In genomic region chr5:5422819-5423515, GRCh38 we compare ENCODE assay signal across 8 cellular contexts. TPM values are rescaled to one million over a fixed set of nuclear protein-coding genes. Genes with fewer than 3 reads are reported as not detected.
DNase-seq lines count a peak whose midpoint lies in the region; ATAC-seq and TF ChIP-seq lines count a peak whose summit lies in the region.

No MANE protein-coding gene starts in this region.

- no peaks in the 10 kb centered on the region for H3K27me3 ChIP-seq in Panc1 (ENCODE audit: control insufficient read depth, insufficient read depth, low read length)
- no peaks in the 10 kb centered on the region for H3K27me3 ChIP-seq in neuronal stem cell (ENCODE audit: control insufficient read depth in 3 of 3, insufficient read depth in 3 of 3, low read depth in 1 of 3, low read length in 3 of 3)

- no peak overlapping the region for H3K18ac ChIP-seq in neuronal stem cell (ENCODE audit: low read length)

- in situ Hi-C loops in Panc1 (cut with HindIII; ENCODE audit: low pct_unique_long_range_greater_than_20kb, low sequenced_read_pairs), result no loop called here

- H3K27me3 Mint-ChIP-seq in activated naive CD4-positive, alpha-beta T cell treated with anti-CD3 and anti-CD28 coated beads for 36 hours (ENCODE audit: low read depth), result no peaks in the 10 kb centered on the region
- H3K27me3 Mint-ChIP-seq in endothelial cell (ENCODE audit: unreplicated experiment), result peaks cover 8% of the 10 kb centered on the region

- H3K4me1 ChIP-seq in Panc1 (ENCODE audit: control insufficient read depth, insufficient read depth, low read length) (peaks cover 30% of the 10 kb centered on the region), neuronal stem cell (ENCODE audit: control insufficient read depth in 2 of 2, insufficient read depth in 1 of 2, low read depth in 1 of 2, low read length in 2 of 2) (peaks cover 6 to 13% of the 10 kb centered on the region in 2 donors)

- DNase-seq in activated naive CD4-positive, alpha-beta T cell treated with anti-CD3 and anti-CD28 coated beads for 36 hours, result no peak
- DNase-seq in activated naive CD4-positive, alpha-beta T cell treated with anti-CD3 and anti-CD28 coated beads, Interleukin-2, amount 50 U/mL, for 16 hours, result no peak
- no peak for DNase-seq in Panc1 (ENCODE audit: low read depth, low spot score)
- DNase-seq in endothelial cell (ENCODE audit: low spot score), result no peak
- DNase-seq in neuronal stem cell (ENCODE audit: low spot score), result no peak
- no peak for DNase-seq in NCI-H1092 (lab: John Stamatoyannopoulos, UW)
- no peak for DNase-seq in stimulated activated CD4-positive, alpha-beta T cell treated with anti-CD3 and anti-CD28 coated beads, Interleukin-2, amount 100 ng/mL, for 48 hours

- H2BK15ac ChIP-seq in neuronal stem cell (ENCODE audit: low read length), result no peak overlapping the region

- ATAC-seq in HG02798 (IDR thresholded peaks at IDR 0.05; ENCODE audit: poor library complexity, unreplicated experiment) (peak; percentile 15), Panc1 (peak; percentile 32)

- H3K23ac ChIP-seq in neuronal stem cell (ENCODE audit: low read depth, low read length, poor library complexity), result peak overlapping the region; percentile 32

- CTCF ChIA-PET in activated naive CD4-positive, alpha-beta T cell treated with anti-CD3 and anti-CD28 coated beads for 36 hours (lab: Charles Lee), result interaction anchor here (0.5 to 2.2 kb wide), 2 partner anchors 67 to 282 kb away, joined by 3 to 11 read pairs; partner anchors contain the start of gene ADAMTS16
- CTCF ChIA-PET in Panc1 (lab: Charles Lee), result no interaction called here

- H3K9me3 Mint-ChIP-seq in activated naive CD4-positive, alpha-beta T cell treated with anti-CD3 and anti-CD28 coated beads for 36 hours, result no peaks in the 10 kb centered on the region
- H3K9me3 Mint-ChIP-seq in endothelial cell (ENCODE audit: unreplicated experiment), result no peaks in the 10 kb centered on the region

- no peak overlapping the region for H2BK12ac ChIP-seq in neuronal stem cell (ENCODE audit: low read length)

- H2AFZ ChIP-seq in neuronal stem cell (ENCODE audit: low read length), result peak overlapping the region; percentile 86

- peak overlapping the region; percentile 80 for H3K4me2 ChIP-seq in neuronal stem cell (ENCODE audit: insufficient read depth, low read length, poor library complexity, severe bottlenecking)

- WGBS in neuronal stem cell (ENCODE audit: extremely low coverage in 2 of 2, insufficient read length in 2 of 2, insufficient replicate concordance in 1 of 2), 2 donors, result no CpG with 5 or more reads among the region's 58 CpGs

- peaks cover 5% of the 10 kb centered on the region; the same call in 1 of the 2 replicates for H3K9me3 ChIP-seq in Panc1 (ENCODE audit: control insufficient read depth, insufficient read depth, low read depth, low read length)
- peaks cover 0 to 14% of the 10 kb centered on the region in 2 donors for H3K9me3 ChIP-seq in neuronal stem cell (replicated peaks in 1 of 2; ENCODE audit: control insufficient read depth in 2 of 2, insufficient read depth in 1 of 2, low read depth in 1 of 2, low read length in 2 of 2)

- no peak for TF ChIP-seq CTCF in Panc1 (IDR thresholded peaks at IDR 0.05)
- no peak for TF ChIP-seq CTCF in endothelial cell (IDR thresholded peaks at IDR 0.05; ENCODE audit: unreplicated experiment)

- POLR2A ChIA-PET in Panc1 (lab: Charles Lee), result no interaction called here

- H3K4me1 Mint-ChIP-seq in activated naive CD4-positive, alpha-beta T cell treated with anti-CD3 and anti-CD28 coated beads for 36 hours (ENCODE audit: low read depth), result peaks cover 21% of the 10 kb centered on the region
- peaks cover 21% of the 10 kb centered on the region for H3K4me1 Mint-ChIP-seq in endothelial cell (ENCODE audit: unreplicated experiment)

- H2BK120ac ChIP-seq in neuronal stem cell (ENCODE audit: low read depth, low read length), result no peak overlapping the region

- peak overlapping the region; percentile 98 to 99 for H3K4me3 ChIP-seq in Panc1 (ENCODE audit: low read depth in 2 of 2, low read length in 2 of 2)
- H3K4me3 ChIP-seq in neuronal stem cell (ENCODE audit: low read length in 2 of 2), result peak overlapping the region; percentile 81 to 97

- H3K36me3 Mint-ChIP-seq in activated naive CD4-positive, alpha-beta T cell treated with anti-CD3 and anti-CD28 coated beads for 36 hours (ENCODE audit: low read depth), result peaks cover 9% of the 10 kb centered on the region
- H3K36me3 Mint-ChIP-seq in endothelial cell (ENCODE audit: low read depth, unreplicated experiment), result no peaks in the 10 kb centered on the region

- no peak overlapping the region for H2AK5ac ChIP-seq in neuronal stem cell (ENCODE audit: low read depth, low read length)

- H3K14ac ChIP-seq in neuronal stem cell (ENCODE audit: low read length), result peak overlapping the region; percentile 14

- no peak overlapping the region for H4K91ac ChIP-seq in neuronal stem cell (ENCODE audit: low read depth, low read length, poor library complexity)

- peaks cover 4% of the 10 kb centered on the region for H3K36me3 ChIP-seq in Panc1 (ENCODE audit: control insufficient read depth, insufficient read depth, low read length)
- peaks cover 1 to 8% of the 10 kb centered on the region in 2 donors for H3K36me3 ChIP-seq in neuronal stem cell (replicated peaks in 1 of 2; ENCODE audit: control insufficient read depth in 2 of 2, insufficient read depth in 2 of 2, low read length in 2 of 2)

- peak overlapping the region; percentile 83 for H3K9ac ChIP-seq in neuronal stem cell (ENCODE audit: low read depth, low read length, poor library complexity)

- no peak overlapping the region for H3K4ac ChIP-seq in neuronal stem cell (ENCODE audit: low read length)

- no TSS peak for BruUV-seq in Panc1 (replicated peaks; lab: Mats Ljungman, UMichigan)

- H3K27ac Mint-ChIP-seq in activated naive CD4-positive, alpha-beta T cell treated with anti-CD3 and anti-CD28 coated beads for 36 hours, result no peak overlapping the region
- peak overlapping the region; percentile 86 for H3K27ac Mint-ChIP-seq in endothelial cell (ENCODE audit: unreplicated experiment)

- H3K79me1 ChIP-seq in neuronal stem cell (ENCODE audit: low read depth, low read length), result no peaks in the 10 kb centered on the region

- H4K8ac ChIP-seq in neuronal stem cell (ENCODE audit: low read depth, low read length), result no peak overlapping the region

- H3K4me3 Mint-ChIP-seq in activated naive CD4-positive, alpha-beta T cell treated with anti-CD3 and anti-CD28 coated beads for 36 hours, result peak overlapping the region; percentile 95
- H3K4me3 Mint-ChIP-seq in endothelial cell (ENCODE audit: unreplicated experiment), result no peak overlapping the region

- peak overlapping the region; percentile 20 for H2BK5ac ChIP-seq in neuronal stem cell (ENCODE audit: low read length)

- peak overlapping the region; percentile 91 for H3K27ac ChIP-seq in Panc1 (ENCODE audit: low read length)
- no peak overlapping the region for H3K27ac ChIP-seq in neuronal stem cell (replicated peaks; ENCODE audit: low read length)

- intact Hi-C loops in activated naive CD4-positive, alpha-beta T cell treated with anti-CD3 and anti-CD28 coated beads for 36 hours (cut with micrococcal nuclease), result loop anchor here (1.0 kb wide), 5 partner anchors 9 to 1290 kb away; partner anchors contain the start of genes MED10, NSUN2, SRD5A1 and TENT4A
- intact Hi-C loops in Panc1 (cut with micrococcal nuclease; ENCODE audit: unreplicated experiment), result no loop called here

RNA-seq across cellular contexts. Expression of gene ICE1, which starts 0.5 kb away (rescaled TPM):
- 10 to 100 TPM; 19.1 to 20.6 TPM for total RNA-seq in activated naive CD4-positive, alpha-beta T cell treated with anti-CD3 and anti-CD28 coated beads for 36 hours
- 38.3 TPM for total RNA-seq in Panc1 (2021; ENCODE audit: unreplicated experiment)
- polyA plus RNA-seq in Panc1 (2012; ENCODE audit: insufficient read length), result 17.5 TPM
- total RNA-seq in endothelial cell (ENCODE audit: unreplicated experiment), result 34.9 TPM
- 15.7 TPM for polyA plus RNA-seq in neuronal stem cell (2013, experiment 1 of 2)
- 16.4 TPM for polyA plus RNA-seq in neuronal stem cell (2013, experiment 2 of 2)
